ENCODE assay signal across 22 cellular contexts in the genomic region with DNA sequence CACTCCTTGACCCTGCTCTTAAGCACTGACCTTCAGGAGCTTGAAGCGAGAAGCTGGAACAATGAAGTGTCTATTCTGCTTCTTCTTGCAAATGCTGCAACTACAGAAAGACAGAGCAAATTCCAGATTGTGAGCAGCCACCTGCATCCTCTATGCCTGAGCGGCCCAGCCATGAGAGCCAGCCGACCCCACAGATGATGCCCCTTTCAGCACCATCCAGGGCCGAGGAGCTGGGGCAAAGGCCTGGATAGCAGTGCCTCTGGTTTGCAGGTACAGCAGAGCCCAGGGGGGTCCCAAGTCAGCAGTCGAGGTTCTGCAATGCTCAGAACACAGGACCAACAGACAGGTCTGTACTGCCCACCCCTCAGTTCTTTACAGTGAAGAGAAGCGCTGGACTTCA.
"Had no signal": no experiment of that assay in that cellular context is flagged by ENCODE, and none has a peak within 500 bp of the region (broad histone marks: within the 10 kb centered on the region; RNA-seq: fewer than 3 reads in every experiment).

No MANE protein-coding gene starts in this region.

- H3K4me3 ChIP-seq: dorsolateral prefrontal cortex, gastrocnemius medialis, lung, neural progenitor cell, psoas muscle, stomach, tibial artery, upper lobe of left lung, uterus had no signal

- H3K4me1 ChIP-seq: uterus had no signal

- H3K9ac ChIP-seq: neural progenitor cell had no signal

- H3K27me3 ChIP-seq: dorsolateral prefrontal cortex, gastrocnemius medialis, stomach, tibial artery, uterus had no signal

- H2AFZ ChIP-seq: neural progenitor cell had no signal

- FAIRE-seq: colon, keratinocyte, small intestine had no signal

- ATAC-seq: gastrocnemius medialis, left lobe of liver, natural killer cell, psoas muscle, right cardiac atrium had no signal

- DNase-seq: dorsolateral prefrontal cortex; effector CD4-positive, alpha-beta T cell; head of caudate nucleus; natural killer cell; nucleus accumbens; psoas muscle; right cardiac atrium; small intestine; stimulated activated CD4-positive, alpha-beta T cell treated with anti-CD3 and anti-CD28 coated beads, Interleukin-1b, Interleukin-23, amount 100 ng/mL, for 48 hours; stimulated activated CD4-positive, alpha-beta T cell treated with anti-CD3 and anti-CD28 coated beads, Interleukin-4, amount 100 ng/mL, for 1 hour; stimulated activated CD8-positive, alpha-beta memory T cell treated with anti-CD3 and anti-CD28 coated beads, Interleukin-4, amount 100 ng/mL, for 48 hours; stimulated activated naive CD4-positive, alpha-beta T cell treated with Interleukin-2 at 50 U/mL for 16 hours; stomach; upper lobe of left lung; uterus had no signal

- H3K4me2 ChIP-seq: neural progenitor cell had no signal

- H3K27ac ChIP-seq: gastrocnemius medialis, neural progenitor cell, psoas muscle, stomach, tibial artery, upper lobe of left lung, uterus had no signal

- H3K9me3 ChIP-seq: gastrocnemius medialis, psoas muscle, stomach, tibial artery, upper lobe of left lung, uterus had no signal

- H3K36me3 ChIP-seq: uterus had no signal
